Comparison of ENCODE assay signal across 21 cellular contexts in the genomic region with DNA sequence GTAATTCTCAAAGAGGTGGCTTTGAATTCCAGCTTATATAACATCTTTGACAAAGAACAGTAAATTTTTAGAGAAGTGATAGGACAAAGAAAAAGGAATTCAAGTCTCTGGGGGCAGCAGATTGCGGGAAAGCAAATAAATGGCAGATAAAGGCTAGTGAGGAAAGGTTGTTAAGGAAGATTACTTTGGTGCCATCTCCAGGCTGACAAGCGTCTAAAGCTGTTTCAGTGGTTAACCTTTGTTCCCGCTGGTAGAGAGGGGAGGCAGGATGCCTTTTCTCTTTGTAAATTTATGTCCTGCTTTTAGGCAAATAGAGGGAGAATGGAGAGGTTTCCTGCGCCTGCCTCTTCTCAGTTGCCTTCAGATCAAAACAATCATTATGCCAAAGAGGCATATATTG.
A peak's percentile ranks its signal among the peaks of the same experiment; 100 is the strongest.
DNase-seq lines count a peak whose midpoint lies in the region; TF ChIP-seq lines count a peak whose summit lies in the region.
"Had no signal": no experiment of that assay in that cellular context is flagged by ENCODE, and none has a peak within 500 bp of the region (broad histone marks: within the 10 kb centered on the region; RNA-seq: fewer than 3 reads in every experiment).

No MANE protein-coding gene starts in this region.

- H3K27ac Mint-ChIP-seq in glutamatergic neuron (ENCODE audit: unreplicated experiment) = peak overlapping the region; percentile 40
- H3K27ac Mint-ChIP-seq: CD4-positive, alpha-beta T cell; HFFc6 had no signal

- H3K27ac ChIP-seq in mesendoderm (ENCODE audit: low read depth, low read length) = no peak overlapping the region
- H3K27ac ChIP-seq: A549; BLaER1 treated with 17β-estradiol and CSF1 and Interleukin-3, amounts not matched to agents 10 nM and 100 nM; SK-N-MC had no signal

- H3K23ac ChIP-seq in mesendoderm (ENCODE audit: low read length) = no peak overlapping the region

- no CpG with 5 or more reads among the region's 4 CpGs for WGBS in mesendoderm (ENCODE audit: extremely low coverage, insufficient coverage, low lambda C conversion rate)

- H3K27me3 ChIP-seq in HAP-1 (ENCODE audit: low read depth) (no peaks in the 10 kb centered on the region), mesendoderm (ENCODE audit: insufficient read depth, low read length, poor library complexity) (no peaks in the 10 kb centered on the region)
- H3K27me3 ChIP-seq: BLaER1 treated with 17β-estradiol and CSF1 and Interleukin-3, amounts not matched to agents 10 nM and 100 nM had no signal

- no peak for TF ChIP-seq CTCF in glutamatergic neuron (IDR thresholded peaks at IDR 0.05; ENCODE audit: partially characterized antibody, unreplicated experiment)

- H2BK15ac ChIP-seq in mesendoderm (replicated peaks; ENCODE audit: low read depth) = no peak overlapping the region

- no peaks in the 10 kb centered on the region for H3K79me2 ChIP-seq in mesendoderm (ENCODE audit: control insufficient read depth, insufficient read depth, low read length)

- no peaks in the 10 kb centered on the region for H3K36me3 ChIP-seq in HAP-1 (replicated peaks)
- H3K36me3 ChIP-seq in mesendoderm (ENCODE audit: control insufficient read depth, insufficient read depth, low read length) = no peaks in the 10 kb centered on the region
- H3K36me3 ChIP-seq: BLaER1 treated with 17β-estradiol and CSF1 and Interleukin-3, amounts not matched to agents 10 nM and 100 nM had no signal

- no peaks in the 10 kb centered on the region for H3K36me3 Mint-ChIP-seq in glutamatergic neuron (ENCODE audit: unreplicated experiment)

- peaks cover 1% of the 10 kb centered on the region for H3K9me3 Mint-ChIP-seq in glutamatergic neuron (ENCODE audit: unreplicated experiment)
- H3K9me3 Mint-ChIP-seq: CD4-positive, alpha-beta T cell; HFFc6 had no signal

- H4K8ac ChIP-seq in mesendoderm (ENCODE audit: low read depth, low read length) = no peak overlapping the region

- H4K5ac ChIP-seq in mesendoderm (ENCODE audit: low read length) = no peak overlapping the region

- no peaks in the 10 kb centered on the region for H3K9me3 ChIP-seq in HAP-1
- H3K9me3 ChIP-seq: A549; BLaER1 treated with 17β-estradiol and CSF1 and Interleukin-3, amounts not matched to agents 10 nM and 100 nM had no signal

- in situ Hi-C loops in HAP-1 (cut with MboI; ENCODE audit: low sequenced_read_pairs) = no loop called here

- no peak overlapping the region for H2AK5ac ChIP-seq in mesendoderm (ENCODE audit: low read length)

- H3K56ac ChIP-seq in mesendoderm (ENCODE audit: low read length) = no peak overlapping the region

- H3K4me3 ChIP-seq in HAP-1 = no peak overlapping the region
- no peak overlapping the region for H3K4me3 ChIP-seq in mesendoderm (ENCODE audit: low read length)
- H3K4me3 ChIP-seq: A549; BLaER1 treated with 17β-estradiol and CSF1 and Interleukin-3, amounts not matched to agents 10 nM and 100 nM; SK-N-MC had no signal

- H3K9ac ChIP-seq in mesendoderm (ENCODE audit: low read length) = no peak overlapping the region
- H3K9ac ChIP-seq: BLaER1 treated with 17β-estradiol and CSF1 and Interleukin-3, amounts not matched to agents 10 nM and 100 nM had no signal

- DNase-seq in HAP-1 (ENCODE audit: low spot score in 2 of 2) (peak; percentile 10 to 11), NCI-H2227 (lab: John Stamatoyannopoulos, UW; ENCODE audit: unreplicated experiment) (peak; percentile 31), glutamatergic neuron (no peak), mesendoderm (peak; percentile 54), SHP77 (lab: John Stamatoyannopoulos, UW) (no peak), retina (no peak), NCI-H2196 (lab: John Stamatoyannopoulos, UW; ENCODE audit: unreplicated experiment) (no peak)
- DNase-seq: AML-193; CD4-positive, alpha-beta T cell; H7; HFFc6; NCI-H1048; NCI-H1417; NCI-H1694; NCI-H2029 treated with DMSO at 0.1 percent for 48 hours; NCI-H2171 treated with DMSO at 0.1 percent for 48 hours; NCI-H446 treated with DMSO at 0.1 percent for 48 hours; SIG-M5 had no signal

- H3K4me1 Mint-ChIP-seq in glutamatergic neuron (ENCODE audit: low read depth, unreplicated experiment) = peaks cover 17% of the 10 kb centered on the region

- no peak overlapping the region for H2BK120ac ChIP-seq in mesendoderm (ENCODE audit: low read depth, low read length)

- H3K4me1 ChIP-seq in HAP-1 (peaks cover 11% of the 10 kb centered on the region), mesendoderm (ENCODE audit: control insufficient read depth, low read depth, low read length) (no peaks in the 10 kb centered on the region)
- H3K4me1 ChIP-seq: A549; BLaER1 treated with 17β-estradiol and CSF1 and Interleukin-3, amounts not matched to agents 10 nM and 100 nM had no signal

- no peak overlapping the region for H3K18ac ChIP-seq in mesendoderm (ENCODE audit: low read length)

- no peak overlapping the region for H3K4ac ChIP-seq in mesendoderm (ENCODE audit: low read depth, low read length)

- peaks cover 1% of the 10 kb centered on the region for H3K27me3 Mint-ChIP-seq in glutamatergic neuron (ENCODE audit: unreplicated experiment)
- H3K27me3 Mint-ChIP-seq: CD4-positive, alpha-beta T cell had no signal

- H2BK5ac ChIP-seq in mesendoderm (ENCODE audit: low read length) = no peak overlapping the region

- H3K4me2 ChIP-seq in mesendoderm (ENCODE audit: low read length) = no peak overlapping the region
- H3K4me2 ChIP-seq: A549; BLaER1 treated with 17β-estradiol and CSF1 and Interleukin-3, amounts not matched to agents 10 nM and 100 nM had no signal

- no peaks in the 10 kb centered on the region for H3K79me1 ChIP-seq in mesendoderm (ENCODE audit: low read length)

- no peak overlapping the region for H3K4me3 Mint-ChIP-seq in glutamatergic neuron (ENCODE audit: unreplicated experiment)
- H3K4me3 Mint-ChIP-seq: CD4-positive, alpha-beta T cell; HFFc6 had no signal

Comparison
In these comparisons a context has a peak if more than half of its experiments do, and no peak if none do; other contexts are left out.
1. DNase-seq: peak in HAP-1 (2 of 2), NCI-H2227 (single experiment) and mesendoderm (single experiment); none in glutamatergic neuron (single experiment), SHP77 (0 of 2), retina (single experiment) and NCI-H2196 (single experiment).